ENCODE assay signal across 14 cellular contexts in the genomic region with DNA sequence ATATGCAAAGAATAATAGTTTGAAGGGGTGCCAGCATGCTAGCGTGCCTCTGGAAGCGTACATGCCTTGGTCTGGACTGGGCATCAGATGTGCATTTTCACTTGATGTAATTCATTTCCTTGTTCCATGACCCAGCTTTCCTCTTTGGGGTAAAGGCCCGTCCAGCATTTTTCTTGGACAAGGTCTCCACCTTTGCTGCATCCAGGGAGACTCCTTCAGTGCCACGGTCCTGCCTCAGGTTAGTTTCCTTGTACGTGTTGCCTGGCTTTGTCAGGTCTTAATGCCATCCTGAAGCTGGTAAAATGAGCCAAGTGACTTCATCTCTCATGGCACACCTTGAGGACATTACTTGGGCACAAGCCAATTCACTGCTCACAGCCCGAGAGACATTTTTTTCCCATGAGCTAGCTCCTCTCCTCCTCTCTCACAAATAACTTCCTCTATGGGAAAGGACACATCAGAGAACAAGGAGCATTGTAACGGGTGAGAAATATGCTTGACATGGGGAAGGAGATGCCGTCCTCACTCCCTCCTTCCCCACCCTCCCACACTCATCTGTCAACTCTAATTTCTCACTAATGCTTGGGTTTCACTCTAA. TPM values are rescaled to one million over a fixed set of nuclear protein-coding genes. Genes with fewer than 3 reads are reported as not detected.
DNase-seq lines count a peak whose midpoint lies in the region; ATAC-seq and TF ChIP-seq lines count a peak whose summit lies in the region.
"Had no signal": no experiment of that assay in that cellular context is flagged by ENCODE, and none has a peak within 500 bp of the region (broad histone marks: within the 10 kb centered on the region; RNA-seq: fewer than 3 reads in every experiment).

No MANE protein-coding gene starts in this region.

- H3K79me1 ChIP-seq in IMR-90 (ENCODE audit: low read depth in 1 of 2, low read length in 2 of 2) = no peaks in the 10 kb centered on the region

- intact Hi-C loops in IMR-90 (cut with micrococcal nuclease) = no loop called here
- intact Hi-C loops in mammary epithelial cell (cut with micrococcal nuclease) = loop anchor here (1.0 to 5.0 kb wide), 3 partner anchors 10 to 158 kb away; no protein-coding TSS in a partner anchor
- intact Hi-C loops in left lung (cut with DNase I) = no loop called here
- intact Hi-C loops in upper lobe of right lung (cut with DNase I) = no loop called here
- intact Hi-C loops in sigmoid colon (cut with DNase I) = no loop called here
- intact Hi-C loops in CD4-positive, alpha-beta memory T cell (cut with micrococcal nuclease) = no loop called here

- no peak overlapping the region for H3K23ac ChIP-seq in IMR-90 (ENCODE audit: low read depth, low read length)

- peaks cover 4% of the 10 kb centered on the region; the same call in 1 of the 2 replicates for H3K9me1 ChIP-seq in IMR-90 (ENCODE audit: insufficient read depth, low read length)

- H2AFZ ChIP-seq in IMR-90 (replicated peaks; ENCODE audit: low read length, poor library complexity) (peak overlapping the region; percentile 74), mammary epithelial cell (ENCODE audit: low read depth, low read length) (peak overlapping the region; percentile 92)

- H3K27ac ChIP-seq in IMR-90 (ENCODE audit: insufficient read depth, low read length) (no peak overlapping the region), mammary epithelial cell (ENCODE audit: insufficient read depth, low read depth, low read length) (peak overlapping the region; percentile 83), left lung (peak overlapping the region in 1 of 2 donors; percentile 24), upper lobe of right lung (peak overlapping the region; percentile 4), sigmoid colon (no peak overlapping the region)
- no peak overlapping the region for H3K27ac ChIP-seq in CD4-positive, alpha-beta memory T cell (ENCODE audit: low read depth, low read length)
- H3K27ac ChIP-seq: SJCRH30 had no signal

- H4K5ac ChIP-seq in IMR-90 (ENCODE audit: low read depth, low read length) = no peak overlapping the region

- no peak overlapping the region for H3K4me3 Mint-ChIP-seq in CD4-positive, alpha-beta memory T cell
- H3K4me3 Mint-ChIP-seq: activated T-cell treated with anti-CD3 and anti-CD28 coated beads, Interleukin-2, amount 50 U/mL, for 72 hours had no signal

- H4K8ac ChIP-seq in IMR-90 (ENCODE audit: low read depth in 2 of 2, low read length in 2 of 2) = 0 out of 4 replicates have a peak overlapping the region, but pooled peaks of 1 of the 2 experiments have one; percentile 22

- no peaks in the 10 kb centered on the region for H3K4me1 Mint-ChIP-seq in CD4-positive, alpha-beta memory T cell

- H4K20me1 ChIP-seq in IMR-90 (ENCODE audit: insufficient read depth, low read length) = no peaks in the 10 kb centered on the region
- H4K20me1 ChIP-seq in mammary epithelial cell (ENCODE audit: insufficient read depth, low read length) = no peaks in the 10 kb centered on the region

- ATAC-seq in IMR-90 (ENCODE audit: low read depth) (no peak; the same call in 1 of the 2 replicates), left lung (peak; percentile 85), upper lobe of right lung (peak; percentile 86)
- ATAC-seq: activated T-cell treated with anti-CD3 and anti-CD28 coated beads, Interleukin-2, amount 50 U/mL, for 72 hours; right cardiac atrium had no signal

- no peak for TF ChIP-seq RAD21 in IMR-90 (IDR thresholded peaks at IDR 0.05; ENCODE audit: low read length)

- no peak overlapping the region for H3K56ac ChIP-seq in IMR-90 (ENCODE audit: extremely low read depth, insufficient read depth, low read length)

- WGBS in IMR-90 (ENCODE audit: extremely low coverage in 2 of 2, insufficient read length in 1 of 2), 2 experiments = 60% methylated on average over 1 of the region's 8 CpGs; no CpG with 5 or more reads in 1 of the 2 experiments
- WGBS in mammary epithelial cell (ENCODE audit: low coverage, missing lambda C conversion rate) = 4% methylated on average over 8 of the region's 8 CpGs
- 36 to 65% methylated on average over 8 of the region's 8 CpGs for WGBS in sigmoid colon, 2 donors

- H2AK5ac ChIP-seq in IMR-90 (ENCODE audit: low read depth, low read length) = no peak overlapping the region

- H3K14ac ChIP-seq in IMR-90 (replicated peaks; ENCODE audit: low read depth, low read length) = peak overlapping the region; percentile 37

- no peaks in the 10 kb centered on the region for H3K79me2 ChIP-seq in mammary epithelial cell (ENCODE audit: insufficient read depth, low read length)

- H3K4me3 ChIP-seq in IMR-90 (ENCODE audit: insufficient read depth, low read depth, low read length) = no peak overlapping the region
- no peak overlapping the region for H3K4me3 ChIP-seq in mammary epithelial cell (replicated peaks in 1 of 3; ENCODE audit: insufficient read depth in 1 of 3, low read depth in 2 of 3, low read length in 3 of 3)
- H3K4me3 ChIP-seq in left lung = no peak overlapping the region
- no peak overlapping the region for H3K4me3 ChIP-seq in upper lobe of right lung
- no peak overlapping the region for H3K4me3 ChIP-seq in sigmoid colon
- no peak overlapping the region for H3K4me3 ChIP-seq in CD4-positive, alpha-beta memory T cell (ENCODE audit: low read length in 2 of 2)
- H3K4me3 ChIP-seq: SJCRH30 had no signal

- no peak overlapping the region for H3K4ac ChIP-seq in IMR-90 (ENCODE audit: low read depth, low read length)

- TF ChIP-seq CTCF in IMR-90 (conservative IDR thresholded peaks at IDR 0.05; ENCODE audit: low read depth, low read length) (no peak), mammary epithelial cell (conservative IDR thresholded peaks at IDR 0.05 in 1 of 2, IDR thresholded peaks at IDR 0.05 in 1 of 2; ENCODE audit: extremely low read depth in 1 of 2, insufficient read depth in 1 of 2, low read depth in 1 of 2, low read length in 2 of 2) (no peak), left lung (IDR thresholded peaks at IDR 0.05) (no peak), upper lobe of right lung (IDR thresholded peaks at IDR 0.05) (no peak), sigmoid colon (IDR thresholded peaks at IDR 0.05) (no peak)

- H3K4me2 ChIP-seq in IMR-90 (ENCODE audit: low read depth, low read length) (no peak overlapping the region), mammary epithelial cell (ENCODE audit: insufficient read depth, low read depth, low read length) (peak overlapping the region; percentile 50)

- no peak overlapping the region for H3K18ac ChIP-seq in IMR-90 (ENCODE audit: low read depth, low read length)

- no peak overlapping the region; the same call in 2 of the 3 replicates for H2BK15ac ChIP-seq in IMR-90 (ENCODE audit: low read depth, low read length)

- dilution Hi-C loops in IMR-90 (cut with HindIII; ENCODE audit: low sequenced_read_pairs, unreplicated experiment) (no loop called here), mammary epithelial cell (cut with HindIII; ENCODE audit: low sequenced_read_pairs) (no loop called here)

- in situ Hi-C loops in IMR-90 (cut with MboI; ENCODE audit: low sequenced_read_pairs) = no loop called here
- in situ Hi-C loops in mammary epithelial cell (cut with MboI; ENCODE audit: low sequenced_read_pairs in 2 of 2) = loop anchor here in 1 of 2 donors (25.0 kb wide), 1 partner anchor 173 kb away; no protein-coding TSS in a partner anchor

- H3K27me3 Mint-ChIP-seq in CD4-positive, alpha-beta memory T cell = peaks cover 0 to 7% of the 10 kb centered on the region in 2 donors

- 0 out of 2 replicates have a peak overlapping the region, but pooled peaks have one; percentile 24 for H2BK120ac ChIP-seq in IMR-90 (ENCODE audit: low read depth, low read length)

- TF ChIP-seq POLR2A in IMR-90 (IDR thresholded peaks at IDR 0.05; ENCODE audit: low read depth, low read length) = no peak
- TF ChIP-seq POLR2A in sigmoid colon (IDR thresholded peaks at IDR 0.05) = no peak

- H3K36me3 ChIP-seq in IMR-90 (ENCODE audit: control insufficient read depth, insufficient read depth, low read length) (no peaks in the 10 kb centered on the region), mammary epithelial cell (ENCODE audit: insufficient read depth, low read length) (no peaks in the 10 kb centered on the region), left lung (no peaks in the 10 kb centered on the region), upper lobe of right lung (no peaks in the 10 kb centered on the region), sigmoid colon (no peaks in the 10 kb centered on the region)
- no peaks in the 10 kb centered on the region for H3K36me3 ChIP-seq in CD4-positive, alpha-beta memory T cell (ENCODE audit: insufficient read depth, low read length)
- H3K36me3 ChIP-seq: SJCRH30 had no signal

- H2AK9ac ChIP-seq in IMR-90 (replicated peaks; ENCODE audit: low read depth, low read length, poor library complexity) = peak overlapping the region; percentile 71

- H3K9me3 Mint-ChIP-seq in CD4-positive, alpha-beta memory T cell = peaks cover 2 to 10% (median 8%) of the 10 kb centered on the region in 8 donors

- H3K9me3 ChIP-seq in IMR-90 (ENCODE audit: control insufficient read depth, insufficient read depth, low read length) (peaks cover 4% of the 10 kb centered on the region; the same call in 1 of the 2 replicates), mammary epithelial cell (replicated peaks; ENCODE audit: insufficient read depth, low read length) (no peaks in the 10 kb centered on the region), left lung (peaks cover 0 to 6% of the 10 kb centered on the region in 2 donors), upper lobe of right lung (no peaks in the 10 kb centered on the region), sigmoid colon (no peaks in the 10 kb centered on the region)
- H3K9me3 ChIP-seq in CD4-positive, alpha-beta memory T cell (ENCODE audit: control insufficient read depth in 1 of 2, low read length in 2 of 2) = no peaks in the 10 kb centered on the region
- H3K9me3 ChIP-seq: SJCRH30 had no signal

- no peaks in the 10 kb centered on the region for H3K27me3 ChIP-seq in IMR-90 (ENCODE audit: control insufficient read depth, insufficient read depth, low read length)
- H3K27me3 ChIP-seq in mammary epithelial cell (ENCODE audit: insufficient read depth, low read length) = no peaks in the 10 kb centered on the region
- H3K27me3 ChIP-seq in left lung = no peaks in the 10 kb centered on the region
- no peaks in the 10 kb centered on the region for H3K27me3 ChIP-seq in upper lobe of right lung
- H3K27me3 ChIP-seq in sigmoid colon = no peaks in the 10 kb centered on the region
- H3K27me3 ChIP-seq in CD4-positive, alpha-beta memory T cell (ENCODE audit: insufficient read depth, low read length) = no peaks in the 10 kb centered on the region
- H3K27me3 ChIP-seq: SJCRH30 had no signal

- no peak overlapping the region for H2BK5ac ChIP-seq in IMR-90 (ENCODE audit: low read depth, low read length, poor library complexity, severe bottlenecking)

- H3K4me1 ChIP-seq in IMR-90 (ENCODE audit: control insufficient read depth, insufficient read depth, low read length) (no peaks in the 10 kb centered on the region; the same call in 1 of the 2 replicates), mammary epithelial cell (ENCODE audit: insufficient read depth, low read length) (peaks cover 23% of the 10 kb centered on the region), left lung (no peaks in the 10 kb centered on the region), upper lobe of right lung (no peaks in the 10 kb centered on the region), sigmoid colon (peaks cover 0 to 10% (median 0%) of the 10 kb centered on the region in 4 donors)
- no peaks in the 10 kb centered on the region for H3K4me1 ChIP-seq in CD4-positive, alpha-beta memory T cell (ENCODE audit: insufficient read depth, low read length)
- H3K4me1 ChIP-seq: SJCRH30 had no signal

- BruUV-seq in IMR-90 (replicated peaks; lab: Mats Ljungman, UMichigan) = no TSS peak
- BruUV-seq in mammary epithelial cell (replicated peaks; lab: Mats Ljungman, UMichigan) = no TSS peak

- POLR2A ChIA-PET in IMR-90 (lab: Charles Lee; ENCODE audit: unreplicated experiment) = no interaction called here
- POLR2A ChIA-PET in CD4-positive, alpha-beta memory T cell (lab: Charles Lee; ENCODE audit: partially characterized antibody) = no interaction called here

- CTCF ChIA-PET in IMR-90 (lab: Yijun Ruan, JAX) (interaction anchor here (0.8 to 1.3 kb wide), 3 partner anchors 10 to 24 kb away, joined by 3 to 4 read pairs (median 4); no protein-coding TSS in a partner anchor), mammary epithelial cell (lab: Charles Lee; ENCODE audit: low non-redundant PET) (no interaction called here)
- CTCF ChIA-PET in CD4-positive, alpha-beta memory T cell (lab: Charles Lee; ENCODE audit: partially characterized antibody) = no interaction called here

- DNase-seq in IMR-90 (peak; percentile 35), mammary epithelial cell (peak; percentile 90), left lung (no peak), upper lobe of right lung (no peak), sigmoid colon (no peak), NCI-H128 (lab: John Stamatoyannopoulos, UW; ENCODE audit: unreplicated experiment) (no peak)
- no peak for DNase-seq in CD4-positive, alpha-beta memory T cell
- DNase-seq: activated CD4-positive, CD25-positive, alpha-beta regulatory T cell; activated T-cell treated with anti-CD3 and anti-CD28 coated beads, Interleukin-2, amount 50 U/mL, for 72 hours; DND-41; KBM-7; mesendoderm; right cardiac atrium; SJCRH30 had no signal

- no peak overlapping the region for H4K91ac ChIP-seq in IMR-90 (ENCODE audit: insufficient read depth, low read depth, low read length)

- TF ChIP-seq EP300 in sigmoid colon (IDR thresholded peaks at IDR 0.05) = no peak

- no peak overlapping the region for H3K9ac ChIP-seq in IMR-90 (ENCODE audit: low read depth, low read length)
- peak overlapping the region; percentile 27 for H3K9ac ChIP-seq in mammary epithelial cell (ENCODE audit: insufficient read depth, low read length)

- no peaks in the 10 kb centered on the region for H3K36me3 Mint-ChIP-seq in CD4-positive, alpha-beta memory T cell

- peak overlapping the region; percentile 15; the same call in 1 of the 2 replicates for H2BK20ac ChIP-seq in IMR-90 (ENCODE audit: low read depth, low read length)

- H3K27ac Mint-ChIP-seq in CD4-positive, alpha-beta memory T cell = no peak overlapping the region
- H3K27ac Mint-ChIP-seq: activated T-cell treated with anti-CD3 and anti-CD28 coated beads, Interleukin-2, amount 50 U/mL, for 72 hours had no signal

RNA-seq across cellular contexts. Expression of a gene that starts 23.9 kb away (rescaled TPM):
- 5.6 and 8.6 TPM in 2 replicates for total RNA-seq in IMR-90 (2012; rRNA removed)
- polyA plus RNA-seq in IMR-90 (2012; rRNA removed) = 8.5 and 9.0 TPM in 2 replicates
- 3.2 and 5.6 TPM in 2 replicates for polyA plus RNA-seq in IMR-90 (2012; cell fraction: cytosol; rRNA removed)
- polyA plus RNA-seq in IMR-90 (2012; cell fraction: nucleus; rRNA removed; ENCODE audit: low replicate concordance) = 7.5 and 15.6 TPM in 2 replicates
- total RNA-seq in mammary epithelial cell = 10 to 100 TPM in 1 of 2 donors, 1 to 10 TPM in 1; 8.9 to 11.3 TPM
- polyA plus RNA-seq in mammary epithelial cell = 2.5 TPM
- polyA minus RNA-seq in mammary epithelial cell = 0.78 TPM
- 10 to 100 TPM; 21.7 to 23.2 TPM for total RNA-seq in left lung
- total RNA-seq in upper lobe of right lung = 18.8 TPM
- 1 to 10 TPM; 4.9 to 9.5 (median 7.2) TPM for total RNA-seq in sigmoid colon
- 1 to 10 TPM; 3.9 to 9.8 (median 5.4) TPM for polyA plus RNA-seq in sigmoid colon
- total RNA-seq in CD4-positive, alpha-beta memory T cell = under 1 TPM; 0.15 to 0.28 TPM
- polyA plus RNA-seq in CD4-positive, alpha-beta memory T cell = not detected

Comparison
In these comparisons a context has a peak if more than half of its experiments do, and no peak if none do; other contexts are left out.
1. DNase-seq: peak in IMR-90 (single experiment) and mammary epithelial cell (single experiment); none in left lung (0 of 2), upper lobe of right lung (single experiment), sigmoid colon (single experiment), NCI-H128 (single experiment) and CD4-positive, alpha-beta memory T cell (0 of 5).
2. H3K27ac ChIP-seq: peak in mammary epithelial cell (single experiment) and upper lobe of right lung (single experiment); none in IMR-90 (single experiment), sigmoid colon (0 of 4) and CD4-positive, alpha-beta memory T cell (single experiment).